14 cellular contexts compared by ENCODE assay signal in the genomic region with DNA sequence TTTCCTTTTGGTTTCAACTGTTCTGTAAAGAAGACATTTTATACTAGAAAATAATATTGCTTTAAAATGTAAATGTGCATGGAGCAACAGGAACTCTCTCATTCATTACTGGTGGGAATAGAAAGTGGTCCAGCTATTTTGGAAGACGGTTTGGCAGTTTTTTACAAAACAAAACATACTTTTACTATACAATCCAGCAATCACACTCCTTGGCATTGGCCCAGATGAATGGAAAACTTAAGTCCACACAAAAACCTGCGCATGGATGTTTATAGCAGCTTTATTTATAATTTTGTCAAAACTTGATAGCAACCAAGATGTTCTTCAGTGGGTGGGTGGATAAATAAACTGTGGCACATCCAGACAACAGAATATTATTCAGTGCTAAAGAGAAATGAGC. TPM values are rescaled to one million over a fixed set of nuclear protein-coding genes. Genes with fewer than 3 reads are reported as not detected.
DNase-seq lines count a peak whose midpoint lies in the region; ATAC-seq and TF ChIP-seq lines count a peak whose summit lies in the region.
"Had no signal": no experiment of that assay in that cellular context is flagged by ENCODE, and none has a peak within 500 bp of the region (broad histone marks: within the 10 kb centered on the region; RNA-seq: fewer than 3 reads in every experiment).

No MANE protein-coding gene starts in this region.

- dilution Hi-C loops in IMR-90 (cut with HindIII; ENCODE audit: low sequenced_read_pairs, unreplicated experiment), result no loop called here

- H3K14ac ChIP-seq in IMR-90 (replicated peaks; ENCODE audit: low read depth, low read length), result no peak overlapping the region

- in situ Hi-C loops in IMR-90 (cut with MboI; ENCODE audit: low sequenced_read_pairs), result no loop called here

- intact Hi-C loops in A673 (cut with micrococcal nuclease; ENCODE audit: unreplicated experiment) (no loop called here), IMR-90 (cut with micrococcal nuclease) (no loop called here)

- TF ChIP-seq POLR2A in IMR-90 (IDR thresholded peaks at IDR 0.05; ENCODE audit: low read depth, low read length), result no peak

- POLR2A ChIA-PET in A673 (lab: Charles Lee; ENCODE audit: low non-redundant PET), result no interaction called here
- POLR2A ChIA-PET in IMR-90 (lab: Charles Lee; ENCODE audit: unreplicated experiment), result no interaction called here

- no TSS peak for BruUV-seq in A673 (replicated peaks; lab: Mats Ljungman, UMichigan)
- no TSS peak for BruUV-seq in IMR-90 (replicated peaks; lab: Mats Ljungman, UMichigan)

- H3K79me1 ChIP-seq in IMR-90 (ENCODE audit: low read depth in 1 of 2, low read length in 2 of 2), result no peaks in the 10 kb centered on the region

- CTCF ChIA-PET in A673 (lab: Charles Lee) (interaction anchor here (1.0 kb wide), 1 partner anchor 35 kb away, joined by 3 read pairs; no protein-coding TSS in a partner anchor), IMR-90 (lab: Yijun Ruan, JAX) (interaction anchor here (0.6 to 0.9 kb wide), 2 partner anchors 10 to 67 kb away, joined by 3 to 4 read pairs; no protein-coding TSS in a partner anchor)

- no peak overlapping the region for H3K9ac ChIP-seq in IMR-90 (ENCODE audit: low read depth, low read length)

- no peak overlapping the region for H4K91ac ChIP-seq in IMR-90 (ENCODE audit: insufficient read depth, low read depth, low read length)

- H3K9me1 ChIP-seq in IMR-90 (ENCODE audit: insufficient read depth, low read length), result 0 out of 2 replicates have a peak, but pooled peaks cover 6% of the 10 kb centered on the region

- TF ChIP-seq CTCF in A673 (conservative IDR thresholded peaks at IDR 0.05; ENCODE audit: low read depth, low read length) (no peak), IMR-90 (conservative IDR thresholded peaks at IDR 0.05; ENCODE audit: low read depth, low read length) (no peak), cardiac fibroblast (IDR thresholded peaks at IDR 0.05; ENCODE audit: low read depth, low read length) (no peak)

- H3K36me3 ChIP-seq in A673 (ENCODE audit: insufficient read depth, low read length, poor library complexity, severe bottlenecking) (no peaks in the 10 kb centered on the region), IMR-90 (ENCODE audit: control insufficient read depth, insufficient read depth, low read length) (no peaks in the 10 kb centered on the region)

- no peak overlapping the region for H3K23ac ChIP-seq in IMR-90 (ENCODE audit: low read depth, low read length)

- no peak for TF ChIP-seq RAD21 in IMR-90 (IDR thresholded peaks at IDR 0.05; ENCODE audit: low read length)

- no CpG with 5 or more reads among the region's 2 CpGs for WGBS in IMR-90 (ENCODE audit: extremely low coverage in 2 of 2, insufficient read length in 1 of 2), 2 experiments

- H2BK120ac ChIP-seq in IMR-90 (ENCODE audit: low read depth, low read length), result no peak overlapping the region

- H4K20me1 ChIP-seq in IMR-90 (ENCODE audit: insufficient read depth, low read length), result no peaks in the 10 kb centered on the region

- H3K4ac ChIP-seq in IMR-90 (ENCODE audit: low read depth, low read length), result no peak overlapping the region

- H3K9me3 ChIP-seq in A673 (ENCODE audit: low read depth, low read length, poor library complexity, severe bottlenecking) (no peaks in the 10 kb centered on the region), IMR-90 (ENCODE audit: control insufficient read depth, insufficient read depth, low read length) (peaks cover 2% of the 10 kb centered on the region)
- H3K9me3 ChIP-seq: A549 had no signal

- peak overlapping the region; percentile 15 for H3K4me3 ChIP-seq in A673 (ENCODE audit: low read depth, low read length, poor library complexity, severe bottlenecking)
- no peak overlapping the region for H3K4me3 ChIP-seq in IMR-90 (ENCODE audit: insufficient read depth, low read depth, low read length)
- H3K4me3 ChIP-seq in cardiac fibroblast (replicated peaks in 1 of 2; ENCODE audit: low read depth in 2 of 2, low read length in 2 of 2), result no peak overlapping the region
- H3K4me3 ChIP-seq: A549 had no signal

- no peak overlapping the region for H2AFZ ChIP-seq in IMR-90 (replicated peaks; ENCODE audit: low read length, poor library complexity)

- ATAC-seq in IMR-90 (ENCODE audit: low read depth) (no peak), GM19023 (IDR thresholded peaks at IDR 0.05; ENCODE audit: unreplicated experiment) (no peak), HG02981 (IDR thresholded peaks at IDR 0.05; ENCODE audit: unreplicated experiment) (no peak), HG03457 (IDR thresholded peaks at IDR 0.05; ENCODE audit: unreplicated experiment) (no peak)
- ATAC-seq: CD8-positive, alpha-beta T cell; PC-3 had no signal

- no peak overlapping the region for H2AK5ac ChIP-seq in IMR-90 (ENCODE audit: low read depth, low read length)

- no peak overlapping the region for H2BK15ac ChIP-seq in IMR-90 (ENCODE audit: low read depth, low read length)

- H4K5ac ChIP-seq in IMR-90 (ENCODE audit: low read depth, low read length), result no peak overlapping the region

- H4K8ac ChIP-seq in IMR-90 (ENCODE audit: low read depth in 2 of 2, low read length in 2 of 2), result no peak overlapping the region

- H3K27ac ChIP-seq in A673 (ENCODE audit: low read depth, low read length, poor library complexity, severe bottlenecking) (peak overlapping the region; percentile 55), IMR-90 (ENCODE audit: insufficient read depth, low read length) (no peak overlapping the region)
- H3K27ac ChIP-seq: A549 had no signal

- H3K27me3 ChIP-seq in A673 (replicated peaks; ENCODE audit: insufficient read depth, low read depth, low read length, poor library complexity) (no peaks in the 10 kb centered on the region), IMR-90 (ENCODE audit: control insufficient read depth, insufficient read depth, low read length) (no peaks in the 10 kb centered on the region)

- no peak overlapping the region for H2BK20ac ChIP-seq in IMR-90 (ENCODE audit: low read depth, low read length)

- no peak overlapping the region for H3K56ac ChIP-seq in IMR-90 (ENCODE audit: extremely low read depth, insufficient read depth, low read length)

- no peak overlapping the region for H2BK5ac ChIP-seq in IMR-90 (ENCODE audit: low read depth, low read length, poor library complexity, severe bottlenecking)

- H3K18ac ChIP-seq in IMR-90 (ENCODE audit: low read depth, low read length), result no peak overlapping the region

- no peak overlapping the region for H2AK9ac ChIP-seq in IMR-90 (replicated peaks; ENCODE audit: low read depth, low read length, poor library complexity)

- no peak overlapping the region for H3K4me2 ChIP-seq in IMR-90 (ENCODE audit: low read depth, low read length)
- H3K4me2 ChIP-seq: A549 had no signal

- H3K4me1 ChIP-seq in A673 (ENCODE audit: insufficient read depth, low read length, poor library complexity, severe bottlenecking), result peaks cover 37% of the 10 kb centered on the region
- peaks cover 24% of the 10 kb centered on the region for H3K4me1 ChIP-seq in IMR-90 (ENCODE audit: control insufficient read depth, insufficient read depth, low read length)

- DNase-seq in A673 (ENCODE audit: low spot score), result no peak
- DNase-seq in IMR-90, result peak; percentile 24
- DNase-seq in cardiac fibroblast (ENCODE audit: low read depth in 2 of 2), result peak; percentile 8 to 52
- peak; percentile 25 for DNase-seq in left kidney (ENCODE audit: low read depth, low spot score)
- DNase-seq in glomerular visceral epithelial cell (ENCODE audit: extremely low spot score), result no peak
- DNase-seq: AML-193; CD8-positive, alpha-beta T cell; H9; NCI-H226; PC-3 had no signal

TF ChIP-seq in IMR-90, 13 proteins besides CTCF, POLR2A, EP300 and RAD21:
- TF ChIP-seq MAFK (IDR thresholded peaks at IDR 0.05; ENCODE audit: low read depth, low read length) (no peak), MXI1 (IDR thresholded peaks at IDR 0.05; ENCODE audit: borderline replicate concordance, low read depth, low read length) (no peak), FOS (IDR thresholded peaks at IDR 0.05; ENCODE audit: low read depth, low read length) (no peak), BHLHE40 (IDR thresholded peaks at IDR 0.05; ENCODE audit: low read depth, low read length) (no peak), CEBPB (IDR thresholded peaks at IDR 0.05; ENCODE audit: low read depth, low read length) (no peak)

RNA-seq across cellular contexts. Expression of a gene that starts 49.9 kb away (rescaled TPM):
- 50.4 and 58.9 TPM in 2 replicates for total RNA-seq in A673 (2021)
- 16.8 and 17.2 TPM in 2 replicates for total RNA-seq in IMR-90 (2012; rRNA removed)
- 20.7 and 22.3 TPM in 2 replicates for polyA plus RNA-seq in IMR-90 (2012; rRNA removed)
- polyA plus RNA-seq in IMR-90 (2012; cell fraction: cytosol; rRNA removed), result 10.4 and 22.8 TPM in 2 replicates
- 65.7 and 90.4 TPM in 2 replicates for polyA plus RNA-seq in IMR-90 (2012; cell fraction: nucleus; rRNA removed; ENCODE audit: low replicate concordance)

RNA-seq across cellular contexts. Expression of a gene that starts 58.9 kb away (rescaled TPM):
- total RNA-seq in A673 (2021), result 12.6 and 13.3 TPM in 2 replicates
- 0.18 and 0.28 TPM in 2 replicates for total RNA-seq in IMR-90 (2012; rRNA removed)
- polyA plus RNA-seq in IMR-90 (2012; rRNA removed), result 1.5 and 4.6 TPM in 2 replicates
- polyA plus RNA-seq in IMR-90 (2012; cell fraction: cytosol; rRNA removed), result 1.2 and 3.0 TPM in 2 replicates
- polyA plus RNA-seq in IMR-90 (2012; cell fraction: nucleus; rRNA removed; ENCODE audit: low replicate concordance), result 7.1 and 36.7 TPM in 2 replicates

Comparison
In these comparisons a context has a peak if more than half of its experiments do, and no peak if none do; other contexts are left out.
1. DNase-seq: peak in IMR-90 (single experiment), cardiac fibroblast (2 of 2) and left kidney (single experiment); none in A673 (single experiment) and glomerular visceral epithelial cell (single experiment).
2. RNA of a gene that starts 58.9 kb away (total RNA-seq): 12.6 to 13.3 TPM in A673; 0.18 to 0.28 TPM in IMR-90; every median in the first group is over 10 times any median in the second.